Comparison of ENCODE assay signal across 5 cellular contexts in genomic region chr17:55465771-55466170, GRCh38. TPM values are rescaled to one million over a fixed set of nuclear protein-coding genes. Genes with fewer than 3 reads are reported as not detected.
"Had no signal": no experiment of that assay in that cellular context is flagged by ENCODE, and none has a peak within 500 bp of the region (broad histone marks: within the 10 kb centered on the region; RNA-seq: fewer than 3 reads in every experiment).

No MANE protein-coding gene starts in this region.

RNA-seq across cellular contexts. Expression of gene SMIM36, which starts 45.5 kb away (rescaled TPM):
- total RNA-seq: M059J, PC-3, Peyer's patch, SJSA1 had no signal
- polyA plus RNA-seq: SK-N-SH had no signal
